11 cellular contexts compared by ENCODE assay signal in the genomic region with DNA sequence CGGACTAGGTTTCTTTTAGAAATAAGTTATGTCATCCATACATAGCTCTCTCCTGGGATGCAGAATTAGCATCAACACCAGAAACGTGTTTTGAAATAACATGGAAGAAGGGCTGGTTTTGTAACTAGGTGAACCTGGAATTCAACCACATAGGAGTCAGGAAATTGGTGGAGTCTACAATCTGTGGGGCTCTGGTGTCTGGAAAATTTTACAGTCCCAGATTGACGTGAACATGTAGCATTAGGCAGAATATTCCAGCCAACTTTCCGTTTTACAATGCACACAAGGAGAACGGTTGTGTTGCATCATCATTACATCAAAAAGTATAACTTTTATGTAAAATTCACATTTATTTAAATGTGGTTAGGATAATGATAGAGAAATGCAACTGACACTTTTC. TPM values are rescaled to one million over a fixed set of nuclear protein-coding genes. Genes with fewer than 3 reads are reported as not detected.
DNase-seq lines count a peak whose midpoint lies in the region; ATAC-seq and TF ChIP-seq lines count a peak whose summit lies in the region.
"Had no signal": no experiment of that assay in that cellular context is flagged by ENCODE, and none has a peak within 500 bp of the region (broad histone marks: within the 10 kb centered on the region; RNA-seq: fewer than 3 reads in every experiment).

No MANE protein-coding gene starts in this region.

- peaks cover 12% of the 10 kb centered on the region for H3K36me3 Mint-ChIP-seq in activated naive CD8-positive, alpha-beta T cell treated with anti-CD3 and anti-CD28 coated beads, Interleukin-2, amount 10 ng/mL, durations not matched to agents 7 days and 5 days
- H3K36me3 Mint-ChIP-seq in neural progenitor cell = no peaks in the 10 kb centered on the region

- H3K27ac ChIP-seq in MM.1S (ENCODE audit: low read length) = no peak overlapping the region
- H3K27ac ChIP-seq in neural progenitor cell = no peak overlapping the region
- no peak overlapping the region for H3K27ac ChIP-seq in PC-3 (ENCODE audit: low read length)
- H3K27ac ChIP-seq in suprapubic skin = no peak overlapping the region
- H3K27ac ChIP-seq: upper lobe of left lung had no signal

- TF ChIP-seq CTCF in MM.1S (IDR thresholded peaks at IDR 0.05; ENCODE audit: low read length) (no peak), neural progenitor cell (IDR thresholded peaks at IDR 0.05) (no peak), PC-3 (conservative IDR thresholded peaks at IDR 0.05; ENCODE audit: low read depth, low read length) (no peak), suprapubic skin (IDR thresholded peaks at IDR 0.05) (no peak)

- peak overlapping the region; percentile 90 for H3K27ac Mint-ChIP-seq in activated naive CD8-positive, alpha-beta T cell treated with anti-CD3 and anti-CD28 coated beads, Interleukin-2, amount 10 ng/mL, durations not matched to agents 7 days and 5 days
- no peak overlapping the region for H3K27ac Mint-ChIP-seq in neural progenitor cell

- peaks cover 28% of the 10 kb centered on the region for H3F3A ChIP-seq in MM.1S (ENCODE audit: insufficient read depth, low read length)
- H3F3A ChIP-seq in neural progenitor cell (ENCODE audit: low read depth) = peaks cover 6% of the 10 kb centered on the region
- H3F3A ChIP-seq in PC-3 (ENCODE audit: low read length, unreplicated experiment) = no peaks in the 10 kb centered on the region

- peaks cover 43% of the 10 kb centered on the region for H3K4me1 Mint-ChIP-seq in activated naive CD8-positive, alpha-beta T cell treated with anti-CD3 and anti-CD28 coated beads, Interleukin-2, amount 10 ng/mL, durations not matched to agents 7 days and 5 days
- peaks cover 16% of the 10 kb centered on the region for H3K4me1 Mint-ChIP-seq in neural progenitor cell

- no peaks in the 10 kb centered on the region for H3K9me2 ChIP-seq in MM.1S (replicated peaks; ENCODE audit: insufficient read depth, low read length)
- H3K9me2 ChIP-seq in PC-3 (replicated peaks; ENCODE audit: low read length) = no peaks in the 10 kb centered on the region

- no peaks in the 10 kb centered on the region for H3K9me3 Mint-ChIP-seq in activated naive CD8-positive, alpha-beta T cell treated with anti-CD3 and anti-CD28 coated beads, Interleukin-2, amount 10 ng/mL, durations not matched to agents 7 days and 5 days
- H3K9me3 Mint-ChIP-seq in neural progenitor cell = no peaks in the 10 kb centered on the region

- H3K27me3 Mint-ChIP-seq in activated naive CD8-positive, alpha-beta T cell treated with anti-CD3 and anti-CD28 coated beads, Interleukin-2, amount 10 ng/mL, durations not matched to agents 7 days and 5 days = no peaks in the 10 kb centered on the region
- peaks cover 22% of the 10 kb centered on the region for H3K27me3 Mint-ChIP-seq in neural progenitor cell (ENCODE audit: insufficient read depth, low read depth)

- no peak for TF ChIP-seq POLR2A in suprapubic skin (IDR thresholded peaks at IDR 0.05)

- H4K20me1 ChIP-seq in MM.1S (ENCODE audit: insufficient read depth, low read length) = no peaks in the 10 kb centered on the region
- peaks cover 10% of the 10 kb centered on the region for H4K20me1 ChIP-seq in neural progenitor cell (ENCODE audit: low read depth)
- H4K20me1 ChIP-seq in PC-3 (ENCODE audit: low read length) = no peaks in the 10 kb centered on the region

- intact Hi-C loops in PC-3 (cut with micrococcal nuclease) = no loop called here

- H3K4me3 ChIP-seq in MM.1S (ENCODE audit: low read length) = peak overlapping the region; percentile 92
- H3K4me3 ChIP-seq in neural progenitor cell = no peak overlapping the region
- no peak overlapping the region for H3K4me3 ChIP-seq in PC-3 (ENCODE audit: low read length)
- H3K4me3 ChIP-seq in suprapubic skin = no peak overlapping the region
- H3K4me3 ChIP-seq: mucosa of descending colon had no signal

- DNase-seq in SIG-M5 treated with dmso at 0.1 percent for 504 hours (lab: John Stamatoyannopoulos, UW; ENCODE audit: unreplicated experiment) (peak; percentile 59), SIG-M5 (lab: John Stamatoyannopoulos, UW) (no peak), MM.1S (no peak), neural progenitor cell (ENCODE audit: low spot score) (no peak), PC-3 (no peak), suprapubic skin (ENCODE audit: low spot score in 2 of 2) (no peak)
- no peak for DNase-seq in activated naive CD8-positive, alpha-beta T cell treated with anti-CD3 and anti-CD28 coated beads, Interleukin-2, amount 10 ng/mL, durations not matched to agents 7 days and 5 days
- DNase-seq: amniotic stem cell had no signal

- H3K27me3 ChIP-seq in MM.1S (replicated peaks; ENCODE audit: insufficient read depth, low read length) = no peaks in the 10 kb centered on the region
- H3K27me3 ChIP-seq in neural progenitor cell = peaks cover 62% of the 10 kb centered on the region
- H3K27me3 ChIP-seq in PC-3 (ENCODE audit: low read length) = no peaks in the 10 kb centered on the region
- peaks cover 48% of the 10 kb centered on the region for H3K27me3 ChIP-seq in suprapubic skin

- H3K79me2 ChIP-seq in MM.1S (ENCODE audit: low read length) (peaks cover 62% of the 10 kb centered on the region), neural progenitor cell (ENCODE audit: low read depth) (no peaks in the 10 kb centered on the region), PC-3 (ENCODE audit: low read length) (no peaks in the 10 kb centered on the region)

- CTCF ChIA-PET in PC-3 (lab: Charles Lee) = no interaction called here

- no TSS peak for BruUV-seq in PC-3 (replicated peaks; lab: Mats Ljungman, UMichigan)

- H3K4me1 ChIP-seq in MM.1S (ENCODE audit: low read length) (peaks cover 23% of the 10 kb centered on the region), neural progenitor cell (peaks cover 24% of the 10 kb centered on the region), PC-3 (ENCODE audit: insufficient read depth, low read length) (no peaks in the 10 kb centered on the region), suprapubic skin (peaks cover 43% of the 10 kb centered on the region)

- ATAC-seq in activated naive CD8-positive, alpha-beta T cell treated with anti-CD3 and anti-CD28 coated beads, Interleukin-2, amount 10 ng/mL, durations not matched to agents 7 days and 5 days (ENCODE audit: low read depth) = no peak
- no peak for ATAC-seq in HG03039 (IDR thresholded peaks at IDR 0.05; ENCODE audit: unreplicated experiment)
- no peak for ATAC-seq in PC-3

- H3K9ac ChIP-seq in MM.1S (ENCODE audit: low read length) (peak overlapping the region; percentile 90; the same call in 1 of the 2 replicates), neural progenitor cell (no peak overlapping the region), PC-3 (ENCODE audit: low read length) (no peak overlapping the region)

- H2AFZ ChIP-seq in MM.1S (ENCODE audit: low read length) = no peak overlapping the region
- H2AFZ ChIP-seq in neural progenitor cell (replicated peaks) = no peak overlapping the region
- no peak overlapping the region for H2AFZ ChIP-seq in PC-3 (ENCODE audit: low read length)

- H3K36me3 ChIP-seq in MM.1S (replicated peaks; ENCODE audit: insufficient read depth, low read length) (no peaks in the 10 kb centered on the region), neural progenitor cell (no peaks in the 10 kb centered on the region), PC-3 (ENCODE audit: low read depth, low read length) (no peaks in the 10 kb centered on the region), suprapubic skin (no peaks in the 10 kb centered on the region)
- H3K36me3 ChIP-seq: upper lobe of left lung had no signal

- POLR2A ChIA-PET in activated naive CD8-positive, alpha-beta T cell treated with anti-CD3 and anti-CD28 coated beads, Interleukin-2, amount 10 ng/mL, durations not matched to agents 7 days and 5 days (lab: Charles Lee) = interaction anchor here (1.5 kb wide), 1 partner anchor 506 kb away, joined by 3 read pairs; no protein-coding TSS in a partner anchor
- POLR2A ChIA-PET in PC-3 (lab: Charles Lee; ENCODE audit: unreplicated experiment) = no interaction called here

- no peaks in the 10 kb centered on the region for H3K9me3 ChIP-seq in MM.1S (replicated peaks; ENCODE audit: insufficient read depth, low read length)
- no peaks in the 10 kb centered on the region for H3K9me3 ChIP-seq in neural progenitor cell (ENCODE audit: low read depth)
- H3K9me3 ChIP-seq in PC-3 (ENCODE audit: low read length) = no peaks in the 10 kb centered on the region
- no peaks in the 10 kb centered on the region for H3K9me3 ChIP-seq in suprapubic skin
- H3K9me3 ChIP-seq: mucosa of descending colon, upper lobe of left lung had no signal

- peak overlapping the region; percentile 86 for H3K4me2 ChIP-seq in MM.1S (ENCODE audit: low read depth, low read length)
- H3K4me2 ChIP-seq in neural progenitor cell = no peak overlapping the region
- H3K4me2 ChIP-seq in PC-3 (ENCODE audit: low read length) = no peak overlapping the region

- no peak for TF ChIP-seq EP300 in suprapubic skin (IDR thresholded peaks at IDR 0.05)

- whole genome bisulfite sequencing in suprapubic skin = 44% methylated on average over 5 of the region's 5 CpGs

- peak overlapping the region; percentile 92 for H3K4me3 Mint-ChIP-seq in activated naive CD8-positive, alpha-beta T cell treated with anti-CD3 and anti-CD28 coated beads, Interleukin-2, amount 10 ng/mL, durations not matched to agents 7 days and 5 days
- peak overlapping the region; percentile 90 for H3K4me3 Mint-ChIP-seq in neural progenitor cell

RNA-seq across cellular contexts. Expression of a gene that starts 1.9 kb away (rescaled TPM):
- 1 to 10 TPM; 4.3 to 5.1 TPM for total RNA-seq in activated naive CD8-positive, alpha-beta T cell treated with anti-CD3 and anti-CD28 coated beads, Interleukin-2, amount 10 ng/mL, durations not matched to agents 7 days and 5 days
- total RNA-seq in neural progenitor cell (ENCODE audit: low replicate concordance) = 0.09 TPM in 1 of 2 replicates, not detected in the other
- total RNA-seq in PC-3 (2014; rRNA removed) = 0.17 TPM in 1 of 2 replicates, not detected in the other
- under 1 TPM in 3 of 4 donors, not detected in 1; 0.30 to 0.57 (median 0.42) TPM for total RNA-seq in suprapubic skin
